Comparison of ENCODE assay signal across 2 cellular contexts in the genomic region with DNA sequence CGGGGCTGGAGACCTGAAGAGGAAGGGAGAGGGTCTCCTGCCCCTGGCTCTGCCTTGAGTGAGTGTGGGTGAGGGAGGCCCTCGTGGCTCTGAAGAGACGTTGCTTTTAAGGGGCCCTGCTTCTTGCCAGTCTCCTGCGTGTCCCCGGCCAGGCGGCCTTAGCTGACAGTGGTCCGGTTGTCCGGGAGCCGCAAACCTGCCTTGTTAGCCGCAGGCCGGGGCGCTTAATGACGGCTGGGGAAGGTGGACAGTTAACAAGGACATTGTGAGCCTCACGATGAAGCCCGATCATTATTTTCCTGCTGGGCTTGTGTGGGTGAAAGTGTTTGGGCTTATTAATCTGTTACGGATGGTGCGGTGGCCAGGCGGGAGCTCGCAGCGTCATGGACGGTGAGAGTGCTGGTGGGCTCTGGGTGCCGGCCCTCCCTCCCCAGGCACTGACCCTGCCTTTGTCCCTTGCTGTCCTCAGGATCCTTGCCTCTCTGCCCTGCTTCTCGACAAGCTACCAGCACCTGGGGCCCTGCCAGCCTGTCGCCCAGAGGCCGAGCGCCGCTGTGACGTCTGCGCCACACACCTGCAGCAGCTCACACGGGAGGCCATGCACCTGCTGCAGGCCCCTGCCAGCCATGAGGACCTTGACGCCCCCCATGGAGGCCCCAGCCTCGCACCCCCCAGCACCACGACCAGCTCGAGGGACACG.
TF ChIP-seq lines count a peak whose summit lies in the region.

No MANE protein-coding gene starts in this region.

TF ChIP-seq in H1, 55 proteins besides CTCF, POLR2A, EP300 and RAD21:
- TF ChIP-seq BCL11A (IDR thresholded peaks at IDR 0.05; ENCODE audit: low read depth in 2 of 2, low read length in 2 of 2): no peak
- TF ChIP-seq ASH2L (IDR thresholded peaks at IDR 0.05; ENCODE audit: low read length): no peak
- no peak for TF ChIP-seq SIX5 (IDR thresholded peaks at IDR 0.05; ENCODE audit: low read depth, low read length)
- TF ChIP-seq MAX (IDR thresholded peaks at IDR 0.05): no peak
- TF ChIP-seq GTF2F1 (IDR thresholded peaks at IDR 0.05; ENCODE audit: borderline replicate concordance, low read depth, low read length): no peak
- TF ChIP-seq CEBPB (IDR thresholded peaks at IDR 0.05; ENCODE audit: low read depth, low read length): no peak
- no peak for TF ChIP-seq CTBP2 (IDR thresholded peaks at IDR 0.05; ENCODE audit: borderline replicate concordance, insufficient read depth, insufficient read length, low read length)
- TF ChIP-seq BACH1 (IDR thresholded peaks at IDR 0.05; ENCODE audit: low read length): no peak
TF ChIP-seq in H1: peak in this region for 0.

TF ChIP-seq in neural cell, 6 proteins besides CTCF, POLR2A, EP300 and RAD21:
- TF ChIP-seq TAF1 (IDR thresholded peaks at IDR 0.05; ENCODE audit: low read depth): no peak
- TF ChIP-seq, protein P1, sequence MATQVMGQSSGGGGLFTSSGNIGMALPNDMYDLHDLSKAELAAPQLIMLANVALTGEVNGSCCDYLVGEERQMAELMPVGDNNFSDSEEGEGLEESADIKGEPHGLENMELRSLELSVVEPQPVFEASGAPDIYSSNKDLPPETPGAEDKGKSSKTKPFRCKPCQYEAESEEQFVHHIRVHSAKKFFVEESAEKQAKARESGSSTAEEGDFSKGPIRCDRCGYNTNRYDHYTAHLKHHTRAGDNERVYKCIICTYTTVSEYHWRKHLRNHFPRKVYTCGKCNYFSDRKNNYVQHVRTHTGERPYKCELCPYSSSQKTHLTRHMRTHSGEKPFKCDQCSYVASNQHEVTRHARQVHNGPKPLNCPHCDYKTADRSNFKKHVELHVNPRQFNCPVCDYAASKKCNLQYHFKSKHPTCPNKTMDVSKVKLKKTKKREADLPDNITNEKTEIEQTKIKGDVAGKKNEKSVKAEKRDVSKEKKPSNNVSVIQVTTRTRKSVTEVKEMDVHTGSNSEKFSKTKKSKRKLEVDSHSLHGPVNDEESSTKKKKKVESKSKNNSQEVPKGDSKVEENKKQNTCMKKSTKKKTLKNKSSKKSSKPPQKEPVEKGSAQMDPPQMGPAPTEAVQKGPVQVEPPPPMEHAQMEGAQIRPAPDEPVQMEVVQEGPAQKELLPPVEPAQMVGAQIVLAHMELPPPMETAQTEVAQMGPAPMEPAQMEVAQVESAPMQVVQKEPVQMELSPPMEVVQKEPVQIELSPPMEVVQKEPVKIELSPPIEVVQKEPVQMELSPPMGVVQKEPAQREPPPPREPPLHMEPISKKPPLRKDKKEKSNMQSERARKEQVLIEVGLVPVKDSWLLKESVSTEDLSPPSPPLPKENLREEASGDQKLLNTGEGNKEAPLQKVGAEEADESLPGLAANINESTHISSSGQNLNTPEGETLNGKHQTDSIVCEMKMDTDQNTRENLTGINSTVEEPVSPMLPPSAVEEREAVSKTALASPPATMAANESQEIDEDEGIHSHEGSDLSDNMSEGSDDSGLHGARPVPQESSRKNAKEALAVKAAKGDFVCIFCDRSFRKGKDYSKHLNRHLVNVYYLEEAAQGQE (IDR thresholded peaks at IDR 0.05; ENCODE audit: borderline replicate concordance): no peak
- TF ChIP-seq POLR2AphosphoS5 (IDR thresholded peaks at IDR 0.05): peak; percentile 18
- TF ChIP-seq SMC3 (conservative IDR thresholded peaks at IDR 0.05; ENCODE audit: poor library complexity): no peak
